Comparison of ENCODE assay signal across 20 cellular contexts in the genomic region with DNA sequence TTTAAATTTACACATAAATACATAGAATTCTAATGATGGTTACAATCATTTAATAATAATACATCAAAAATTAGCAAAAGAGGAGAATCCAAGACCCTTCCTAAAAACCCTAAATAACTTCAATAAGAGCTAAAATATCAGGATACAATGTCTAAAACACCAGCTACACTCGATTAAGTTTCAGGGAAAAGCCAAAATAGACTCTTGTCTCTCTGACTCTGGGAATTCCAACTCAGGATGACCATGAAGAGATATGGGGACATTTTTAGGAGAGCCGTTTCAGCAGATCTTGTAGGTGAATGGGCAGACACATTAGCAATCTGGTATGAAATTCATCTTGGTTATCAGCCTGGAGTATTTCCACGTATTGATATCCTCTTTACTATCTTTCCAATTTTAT.
"Had no signal": no experiment of that assay in that cellular context is flagged by ENCODE, and none has a peak within 500 bp of the region (broad histone marks: within the 10 kb centered on the region; RNA-seq: fewer than 3 reads in every experiment).

No MANE protein-coding gene starts in this region.

- H3K4me2 ChIP-seq: neural progenitor cell had no signal

- H3K4me3 Mint-ChIP-seq: endodermal cell; natural killer cell; neural progenitor cell; stimulated activated effector memory CD8-positive, alpha-beta T cell treated with anti-CD3 and anti-CD28 coated beads, Interleukin-12 subunit alpha, Interleukin-12 subunit beta, amount 100 ng/mL, for 72 hours; stimulated activated naive CD8-positive, alpha-beta T cell treated with anti-CD3 and anti-CD28 coated beads, Interleukin-15, Interleukin-2, amounts not matched to agents 100 ng/mL and 50 ng/mL, for 24 hours had no signal

- H2AFZ ChIP-seq: neural progenitor cell had no signal

- DNase-seq: effector CD4-positive, alpha-beta T cell; endodermal cell; heart right ventricle; natural killer cell; nucleus accumbens; ovary; right cardiac atrium; stimulated activated CD4-positive, alpha-beta T cell treated with anti-CD3 and anti-CD28 coated beads, Interleukin-4, amount 100 ng/mL, for 1 hour; stimulated activated CD8-positive, alpha-beta memory T cell treated with anti-CD3 and anti-CD28 coated beads, Interleukin-4, amount 100 ng/mL, for 48 hours; testis; upper lobe of right lung had no signal

- H3K27ac Mint-ChIP-seq: endodermal cell; natural killer cell; neural progenitor cell; stimulated activated effector memory CD8-positive, alpha-beta T cell treated with anti-CD3 and anti-CD28 coated beads, Interleukin-12 subunit alpha, Interleukin-12 subunit beta, amount 100 ng/mL, for 72 hours; stimulated activated naive CD8-positive, alpha-beta T cell treated with anti-CD3 and anti-CD28 coated beads, Interleukin-15, Interleukin-2, amounts not matched to agents 100 ng/mL and 50 ng/mL, for 24 hours had no signal

- H3K9me3 Mint-ChIP-seq: endodermal cell; natural killer cell; neural progenitor cell; stimulated activated effector memory CD8-positive, alpha-beta T cell treated with anti-CD3 and anti-CD28 coated beads, Interleukin-12 subunit alpha, Interleukin-12 subunit beta, amount 100 ng/mL, for 72 hours; stimulated activated naive CD8-positive, alpha-beta T cell treated with anti-CD3 and anti-CD28 coated beads, Interleukin-15, Interleukin-2, amounts not matched to agents 100 ng/mL and 50 ng/mL, for 24 hours had no signal

- ATAC-seq: left lobe of liver; natural killer cell; right cardiac atrium; stimulated activated effector memory CD8-positive, alpha-beta T cell treated with anti-CD3 and anti-CD28 coated beads, Interleukin-12 subunit alpha, Interleukin-12 subunit beta, amount 100 ng/mL, for 72 hours had no signal

- H3K27ac ChIP-seq: coronary artery, heart right ventricle, neural progenitor cell, ovary, testis, tibial nerve, upper lobe of right lung, vagina had no signal

- H3K27me3 Mint-ChIP-seq: progenitor cell of endocrine pancreas; stimulated activated naive CD8-positive, alpha-beta T cell treated with anti-CD3 and anti-CD28 coated beads, Interleukin-15, Interleukin-2, amounts not matched to agents 100 ng/mL and 50 ng/mL, for 24 hours had no signal

- H3K27me3 ChIP-seq: heart right ventricle, neural progenitor cell, ovary, testis, tibial nerve, upper lobe of right lung, vagina had no signal

- H3K36me3 Mint-ChIP-seq: natural killer cell; neural progenitor cell; stimulated activated effector memory CD8-positive, alpha-beta T cell treated with anti-CD3 and anti-CD28 coated beads, Interleukin-12 subunit alpha, Interleukin-12 subunit beta, amount 100 ng/mL, for 72 hours had no signal

- FAIRE-seq: frontal cortex had no signal

- H3K36me3 ChIP-seq: heart right ventricle, neural progenitor cell, ovary, tibial nerve, upper lobe of right lung, vagina had no signal

- H3K4me3 ChIP-seq: coronary artery, heart right ventricle, neural progenitor cell, ovary, testis, tibial nerve, upper lobe of right lung, vagina had no signal

- H3K9ac ChIP-seq: neural progenitor cell had no signal

- H3K4me1 ChIP-seq: neural progenitor cell, testis had no signal

- H3K9me3 ChIP-seq: heart right ventricle, ovary, testis, tibial nerve, upper lobe of right lung, vagina had no signal
